Comparison of ENCODE assay signal across 20 cellular contexts in genomic region chr14:97655169-97655948, GRCh38.
DNase-seq lines count a peak whose midpoint lies in the region; ATAC-seq and TF ChIP-seq lines count a peak whose summit lies in the region.
"Had no signal": no experiment of that assay in that cellular context is flagged by ENCODE, and none has a peak within 500 bp of the region (broad histone marks: within the 10 kb centered on the region; RNA-seq: fewer than 3 reads in every experiment).

No MANE protein-coding gene starts in this region.

- H3K27ac ChIP-seq in foreskin keratinocyte = no peak overlapping the region
- H3K27ac ChIP-seq in neuronal stem cell (replicated peaks; ENCODE audit: low read length) = no peak overlapping the region
- H3K27ac ChIP-seq: esophagus muscularis mucosa, heart right ventricle, SJSA1, stomach had no signal

- H3K4me3 ChIP-seq in neuronal stem cell (ENCODE audit: low read length in 2 of 2) = no peak overlapping the region
- H3K4me3 ChIP-seq: esophagus muscularis mucosa, heart right ventricle, K562, SJSA1, stomach had no signal

- no peaks in the 10 kb centered on the region for H3K9me3 ChIP-seq in neuronal stem cell (replicated peaks in 1 of 2; ENCODE audit: control insufficient read depth in 2 of 2, insufficient read depth in 1 of 2, low read depth in 1 of 2, low read length in 2 of 2)
- H3K9me3 ChIP-seq: esophagus muscularis mucosa, heart right ventricle, SJSA1, stomach had no signal

- no peaks in the 10 kb centered on the region for H3K79me1 ChIP-seq in neuronal stem cell (ENCODE audit: low read depth, low read length)

- no peaks in the 10 kb centered on the region for H3K27me3 Mint-ChIP-seq in naive thymus-derived CD8-positive, alpha-beta T cell
- H3K27me3 Mint-ChIP-seq: CD8-positive, alpha-beta memory T cell had no signal

- H3K4me2 ChIP-seq in neuronal stem cell (ENCODE audit: insufficient read depth, low read length, poor library complexity, severe bottlenecking) = no peak overlapping the region

- DNase-seq in Daoy (ENCODE audit: low read depth) (peak; percentile 11), NCI-H69 (lab: John Stamatoyannopoulos, UW) (peak; percentile 21), foreskin keratinocyte (peak in 1 of 2 donors; percentile 17), GM10266 (ENCODE audit: extremely low spot score) (no peak), neuronal stem cell (ENCODE audit: low spot score) (no peak), NCI-H345 treated with DMSO at 0.1 percent for 48 hours (lab: John Stamatoyannopoulos, UW; ENCODE audit: unreplicated experiment) (no peak)
- peak in 4 of 10 donors; percentile 1 to 40 (median 22) for DNase-seq in naive thymus-derived CD8-positive, alpha-beta T cell
- DNase-seq: activated CD4-positive, CD25-positive, alpha-beta regulatory T cell; CD8-positive, alpha-beta memory T cell; DMS79; heart right ventricle; left cardiac atrium; NCI-H2029; stimulated activated CD4-positive, alpha-beta T cell treated with anti-CD3 and anti-CD28 coated beads, Interleukin-1b, Interleukin-23, amount 100 ng/mL, for 48 hours; stomach had no signal

- H3K27ac Mint-ChIP-seq in naive thymus-derived CD8-positive, alpha-beta T cell = peak overlapping the region in 7 of 10 donors; percentile 1 to 79 (median 70)
- H3K27ac Mint-ChIP-seq: CD8-positive, alpha-beta memory T cell; T-helper 2 cell treated with Interferon-gamma antibody and Interleukin-4, amounts not matched to agents 5 μg/mL and 100 μg/mL, for 36 hours had no signal

- no peaks in the 10 kb centered on the region for H3K36me3 ChIP-seq in neuronal stem cell (replicated peaks in 1 of 2; ENCODE audit: control insufficient read depth in 2 of 2, insufficient read depth in 2 of 2, low read length in 2 of 2)
- H3K36me3 ChIP-seq: esophagus muscularis mucosa, heart right ventricle, SJSA1, stomach had no signal

- H2BK15ac ChIP-seq in neuronal stem cell (ENCODE audit: low read length) = no peak overlapping the region

- H4K8ac ChIP-seq in neuronal stem cell (ENCODE audit: low read depth, low read length) = no peak overlapping the region

- no peaks in the 10 kb centered on the region for H3K4me1 ChIP-seq in foreskin keratinocyte
- H3K4me1 ChIP-seq in neuronal stem cell (ENCODE audit: control insufficient read depth in 2 of 2, insufficient read depth in 1 of 2, low read depth in 1 of 2, low read length in 2 of 2) = peaks cover 0 to 4% of the 10 kb centered on the region in 2 donors
- H3K4me1 ChIP-seq: esophagus muscularis mucosa, heart right ventricle, SJSA1, stomach had no signal

- no peak overlapping the region for H4K91ac ChIP-seq in neuronal stem cell (ENCODE audit: low read depth, low read length, poor library complexity)

- H3K18ac ChIP-seq in neuronal stem cell (ENCODE audit: low read length) = no peak overlapping the region

- H2BK120ac ChIP-seq in neuronal stem cell (ENCODE audit: low read depth, low read length) = no peak overlapping the region

- no peaks in the 10 kb centered on the region for H3K36me3 Mint-ChIP-seq in naive thymus-derived CD8-positive, alpha-beta T cell

- no peak overlapping the region for H3K4me3 Mint-ChIP-seq in naive thymus-derived CD8-positive, alpha-beta T cell
- H3K4me3 Mint-ChIP-seq: T-helper 2 cell treated with Interferon-gamma antibody and Interleukin-4, amounts not matched to agents 5 μg/mL and 100 μg/mL, for 36 hours had no signal

- no peak overlapping the region for H2BK5ac ChIP-seq in neuronal stem cell (ENCODE audit: low read length)

- no peak overlapping the region for H2BK12ac ChIP-seq in neuronal stem cell (ENCODE audit: low read length)

- ATAC-seq in foreskin keratinocyte = peak; percentile 57
- peak; percentile 82 to 86 for ATAC-seq in naive thymus-derived CD8-positive, alpha-beta T cell
- ATAC-seq in GM18520 (IDR thresholded peaks at IDR 0.05; ENCODE audit: unreplicated experiment) = no peak
- ATAC-seq: K562 had no signal

- peak; percentile 26 for TF ChIP-seq CTCF in foreskin keratinocyte (conservative IDR thresholded peaks at IDR 0.05)
- TF ChIP-seq CTCF in GM10266 (IDR thresholded peaks at IDR 0.05; ENCODE audit: control insufficient read depth, insufficient read depth, low read depth, missing control alignments) = no peak

- H2AK5ac ChIP-seq in neuronal stem cell (ENCODE audit: low read depth, low read length) = no peak overlapping the region

- H3K9me3 Mint-ChIP-seq in naive thymus-derived CD8-positive, alpha-beta T cell = no peaks in the 10 kb centered on the region
- H3K9me3 Mint-ChIP-seq: CD8-positive, alpha-beta memory T cell; T-helper 2 cell treated with Interferon-gamma antibody and Interleukin-4, amounts not matched to agents 5 μg/mL and 100 μg/mL, for 36 hours had no signal

- no CpG with 5 or more reads among the region's 5 CpGs for WGBS in neuronal stem cell (ENCODE audit: extremely low coverage in 2 of 2, insufficient read length in 2 of 2, insufficient replicate concordance in 1 of 2), 2 donors

- no peak overlapping the region for H3K14ac ChIP-seq in neuronal stem cell (ENCODE audit: low read length)

- no peak overlapping the region for H3K9ac ChIP-seq in neuronal stem cell (ENCODE audit: low read depth, low read length, poor library complexity)

- H2AFZ ChIP-seq in neuronal stem cell (ENCODE audit: low read length) = no peak overlapping the region

- H3K4me1 Mint-ChIP-seq in naive thymus-derived CD8-positive, alpha-beta T cell = peaks cover 10 to 18% (median 11%) of the 10 kb centered on the region in 4 donors

- H3K23ac ChIP-seq in neuronal stem cell (ENCODE audit: low read depth, low read length, poor library complexity) = no peak overlapping the region

- no peak overlapping the region for H3K4ac ChIP-seq in neuronal stem cell (ENCODE audit: low read length)

- no peaks in the 10 kb centered on the region for H3K27me3 ChIP-seq in foreskin keratinocyte
- no peaks in the 10 kb centered on the region for H3K27me3 ChIP-seq in neuronal stem cell (ENCODE audit: control insufficient read depth in 3 of 3, insufficient read depth in 3 of 3, low read depth in 1 of 3, low read length in 3 of 3)
- H3K27me3 ChIP-seq: esophagus muscularis mucosa, SJSA1, stomach had no signal

- POLR2A ChIA-PET in naive thymus-derived CD8-positive, alpha-beta T cell (lab: Charles Lee) = no interaction called here

Comparison
In these comparisons a context has a peak if more than half of its experiments do, and no peak if none do; other contexts are left out.
1. DNase-seq: peak in Daoy (single experiment) and NCI-H69 (single experiment); none in GM10266 (single experiment), neuronal stem cell (single experiment) and NCI-H345 treated with DMSO at 0.1 percent for 48 hours (single experiment).